In the genomic region with DNA sequence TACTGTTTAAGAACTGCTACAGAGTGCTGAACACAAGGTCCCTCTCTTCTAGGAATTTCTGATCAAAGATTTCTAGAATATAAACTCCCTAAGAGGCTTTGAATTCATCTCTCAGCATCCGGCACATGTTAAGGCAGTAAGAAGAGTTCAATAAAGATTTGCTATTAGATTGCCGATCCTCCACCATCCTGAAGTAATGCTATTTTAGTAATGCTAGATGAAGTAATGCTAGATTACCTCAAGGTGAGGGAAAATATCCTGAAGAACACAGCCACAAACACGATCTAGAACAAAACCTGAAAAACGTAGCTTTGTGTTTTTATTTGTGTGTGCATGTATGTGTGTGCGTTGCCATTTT, we compare ENCODE assay signal across 8 cellular contexts. TPM values are rescaled to one million over a fixed set of nuclear protein-coding genes. Genes with fewer than 3 reads are reported as not detected.
DNase-seq lines count a peak whose midpoint lies in the region; ATAC-seq and TF ChIP-seq lines count a peak whose summit lies in the region.

No MANE protein-coding gene starts in this region.

- H3K9me2 ChIP-seq in PC-9 (ENCODE audit: insufficient read depth) = no peaks in the 10 kb centered on the region

- BruUV-seq in PC-9 (replicated peaks; lab: Mats Ljungman, UMichigan) = no TSS peak

- intact Hi-C loops in PC-9 (cut with micrococcal nuclease; ENCODE audit: unreplicated experiment) = loop anchor here (1.0 to 5.0 kb wide), 5 partner anchors 14 to 736 kb away; partner anchors contain the start of gene MYL12A
- intact Hi-C loops in ovary (cut with DNase I) = loop anchor here in 1 of 4 donors (5.0 kb wide), 1 partner anchor 186 kb away; no protein-coding TSS in a partner anchor

- DNase-seq in DND-41 (no peak), PC-9 (no peak), epithelial cell of prostate (ENCODE audit: low read depth, low spot score) (no peak), ovary (no peak), SKM-1 treated with dmso at 0.1 percent for 144 hours (lab: John Stamatoyannopoulos, UW; ENCODE audit: unreplicated experiment) (no peak), midbrain (lab: John Stamatoyannopoulos, UW) (no peak), SW480 (ENCODE audit: low spot score) (no peak)

- H3F3A ChIP-seq in PC-9 (ENCODE audit: insufficient read depth, low read depth) = peaks cover 47% of the 10 kb centered on the region

- WGBS in ovary, 3 donors = 13 to 18% (median 16%) methylated on average over 5 of the region's 5 CpGs

- H3K27ac ChIP-seq in DND-41 (ENCODE audit: low read length) (peak overlapping the region; percentile 92), PC-9 (peak overlapping the region; percentile 93), epithelial cell of prostate (peak overlapping the region; percentile 97), ovary (peak overlapping the region in 1 of 2 donors; percentile 80)

- H3K4me1 ChIP-seq in DND-41 (ENCODE audit: insufficient read depth, low read length) = peaks cover 50% of the 10 kb centered on the region
- peaks cover 41% of the 10 kb centered on the region for H3K4me1 ChIP-seq in PC-9 (replicated peaks; ENCODE audit: insufficient read depth)
- H3K4me1 ChIP-seq in ovary (ENCODE audit: insufficient read depth) = peaks cover 16% of the 10 kb centered on the region

- H3K4me2 ChIP-seq in DND-41 (ENCODE audit: insufficient read depth, low read length) (peak overlapping the region; percentile 76), PC-9 (peak overlapping the region; percentile 92)

- H3K36me3 ChIP-seq in DND-41 (ENCODE audit: insufficient read depth, low read length) (peaks cover 33% of the 10 kb centered on the region), PC-9 (ENCODE audit: low read depth) (peaks cover 15% of the 10 kb centered on the region), ovary (no peaks in the 10 kb centered on the region)

- no peaks in the 10 kb centered on the region for H3K9me3 ChIP-seq in DND-41 (ENCODE audit: insufficient read depth, low read length, severe bottlenecking)
- no peaks in the 10 kb centered on the region for H3K9me3 ChIP-seq in PC-9 (ENCODE audit: insufficient read depth, low read depth)
- H3K9me3 ChIP-seq in ovary = no peaks in the 10 kb centered on the region

- TF ChIP-seq POLR2A in ovary (IDR thresholded peaks at IDR 0.05) = no peak

- peak overlapping the region; percentile 93 for H3K9ac ChIP-seq in DND-41 (ENCODE audit: low read depth, low read length)

- TF ChIP-seq CTCF in DND-41 (IDR thresholded peaks at IDR 0.05; ENCODE audit: borderline replicate concordance, extremely low read depth, low read length, poor library complexity, severe bottlenecking) (no peak), PC-9 (conservative IDR thresholded peaks at IDR 0.05) (no peak), ovary (IDR thresholded peaks at IDR 0.05) (no peak)

- peaks cover 61% of the 10 kb centered on the region for H3K79me2 ChIP-seq in DND-41 (ENCODE audit: insufficient read depth, low read length)
- H3K79me2 ChIP-seq in PC-9 (ENCODE audit: low read depth) = peaks cover 41% of the 10 kb centered on the region

- POLR2A ChIA-PET in PC-9 (lab: Charles Lee; ENCODE audit: unreplicated experiment) = interaction anchor here (0.5 to 1.5 kb wide), 4 partner anchors 13 to 825 kb away, joined by 4 to 21 read pairs (median 5); partner anchors contain the start of gene MYL12A

- no peak for TF ChIP-seq EP300 in ovary (IDR thresholded peaks at IDR 0.05)

- H3K27me3 ChIP-seq in DND-41 (ENCODE audit: insufficient read depth, low read length, poor library complexity) (no peaks in the 10 kb centered on the region), PC-9 (ENCODE audit: insufficient read depth, low read depth) (no peaks in the 10 kb centered on the region), ovary (no peaks in the 10 kb centered on the region)

- CTCF ChIA-PET in PC-9 (lab: Charles Lee) = no interaction called here

- no peak for ATAC-seq in DND-41 (ENCODE audit: insufficient read depth, low read depth)
- no peak for ATAC-seq in GM19467 (IDR thresholded peaks at IDR 0.05; ENCODE audit: unreplicated experiment)

- H4K20me1 ChIP-seq in DND-41 (ENCODE audit: insufficient read depth, low read length) (peaks cover 33% of the 10 kb centered on the region), PC-9 (ENCODE audit: insufficient read depth) (peaks cover 32% of the 10 kb centered on the region)

- H3K4me3 ChIP-seq in DND-41 (ENCODE audit: low read depth in 1 of 2, low read length in 2 of 2) (peak overlapping the region; percentile 69 to 95), PC-9 (peak overlapping the region; percentile 100), ovary (peak overlapping the region; percentile 87)

- peak overlapping the region; percentile 87 for H2AFZ ChIP-seq in DND-41 (ENCODE audit: low read depth, low read length)
- peak overlapping the region; percentile 89 for H2AFZ ChIP-seq in PC-9

RNA-seq across cellular contexts. Expression of gene MYL12B, which starts 0.9 kb away (rescaled TPM):
- total RNA-seq in PC-9 (2021) (381 and 383 TPM in 2 replicates), ovary (100 to 1,000 TPM; 165 to 279 (median 194) TPM)
- 100 to 1,000 TPM; 326 to 388 TPM for polyA plus RNA-seq in ovary

RNA-seq across cellular contexts. Expression of gene MYL12A, which starts 13.4 kb away (rescaled TPM):
- total RNA-seq in PC-9 (2021) (469 and 532 TPM in 2 replicates), ovary (100 to 1,000 TPM; 137 to 290 (median 206) TPM)
- 100 to 1,000 TPM; 265 to 595 TPM for polyA plus RNA-seq in ovary

RNA-seq across cellular contexts. Expression of gene MYOM1, which starts 41.2 kb away (rescaled TPM):
- total RNA-seq in PC-9 (2021) = 0.88 and 1.3 TPM in 2 replicates
- 1 to 10 TPM in 5 of 7 donors, under 1 TPM in 2; 0.69 to 7.3 (median 3.6) TPM for total RNA-seq in ovary
- 10 to 100 TPM in 1 of 2 donors, 1 to 10 TPM in 1; 3.2 to 21.0 TPM for polyA plus RNA-seq in ovary
